ENCODE assay signal across 10 cellular contexts in the genomic region with DNA sequence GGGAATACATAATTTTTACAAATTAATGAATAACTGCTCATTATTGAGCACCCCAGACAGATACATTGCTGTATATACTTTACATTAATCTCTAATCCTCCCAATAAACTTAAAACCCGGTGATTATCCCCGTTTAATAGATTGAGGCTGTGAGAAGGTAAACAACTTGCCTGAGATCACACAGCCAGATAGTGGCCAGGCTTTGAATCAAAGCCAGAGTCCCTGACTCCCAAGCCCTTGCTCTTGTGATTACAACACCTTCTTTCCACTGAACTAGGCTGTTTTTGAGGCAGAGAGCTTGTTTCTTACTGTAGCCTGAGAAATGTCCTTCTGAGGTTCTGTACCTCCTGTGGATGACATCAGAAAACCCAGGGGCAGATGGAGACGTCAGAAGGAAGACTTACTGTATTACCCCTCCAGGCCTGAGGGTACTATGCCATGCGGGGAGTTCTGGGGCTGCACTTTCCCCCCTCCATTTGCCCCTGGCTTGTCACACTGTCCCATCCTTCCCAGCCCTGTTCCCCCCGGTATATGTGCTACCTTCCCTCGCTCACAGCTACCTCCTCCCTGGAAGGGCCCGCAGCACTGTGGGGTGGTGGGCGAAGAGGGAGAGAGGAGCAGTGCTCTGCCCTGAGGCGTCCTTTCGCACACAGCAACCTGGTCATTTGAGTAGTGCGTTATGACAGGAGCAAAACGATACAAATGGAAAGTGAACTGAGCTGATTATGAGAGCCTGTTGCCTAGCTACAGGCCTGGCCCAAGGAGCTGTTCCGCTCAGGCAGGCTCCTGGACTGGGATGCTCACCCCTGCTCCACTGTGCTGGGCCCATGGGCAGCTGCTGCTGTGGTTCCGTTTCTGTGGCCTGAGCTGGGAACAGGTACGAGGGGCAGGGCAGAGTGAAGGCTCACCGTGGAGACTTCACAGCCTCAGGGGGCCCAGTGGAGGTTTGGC. TPM values are rescaled to one million over a fixed set of nuclear protein-coding genes. Genes with fewer than 3 reads are reported as not detected.
A peak's percentile ranks its signal among the peaks of the same experiment; 100 is the strongest.
DNase-seq lines count a peak whose midpoint lies in the region; ATAC-seq and TF ChIP-seq lines count a peak whose summit lies in the region.
"Had no signal": no experiment of that assay in that cellular context is flagged by ENCODE, and none has a peak within 500 bp of the region (broad histone marks: within the 10 kb centered on the region; RNA-seq: fewer than 3 reads in every experiment).

No MANE protein-coding gene starts in this region.

- H3K27ac ChIP-seq in stomach: peak overlapping the region in 3 of 5 donors; percentile 35 to 48 (median 45)
- H3K27ac ChIP-seq: left lung, RWPE1 had no signal

- no peak overlapping the region for H3K4me3 Mint-ChIP-seq in activated CD8-positive, alpha-beta T cell treated with anti-CD3 and anti-CD28 coated beads, Interleukin-2, amount 10 ng/mL, durations not matched to agents 7 days and 5 days
- H3K4me3 Mint-ChIP-seq in activated CD8-positive, alpha-beta T cell treated with anti-CD3 and anti-CD28 coated beads for 36 hours: no peak overlapping the region

- H3K36me3 ChIP-seq in stomach: peaks cover 0 to 12% (median 2%) of the 10 kb centered on the region in 4 donors
- H3K36me3 ChIP-seq: left lung had no signal

- 66 to 73% (median 69%) methylated on average over 15 to 16 of the region's 16 CpGs for WGBS in stomach, 5 donors

- CTCF ChIA-PET in activated CD8-positive, alpha-beta T cell treated with anti-CD3 and anti-CD28 coated beads, Interleukin-2, amount 10 ng/mL, durations not matched to agents 7 days and 5 days (lab: Charles Lee): interaction anchor here (1.1 to 2.6 kb wide), 3 partner anchors 11 to 97 kb away, joined by 4 to 8 read pairs (median 5); no protein-coding TSS in a partner anchor
- CTCF ChIA-PET in activated CD8-positive, alpha-beta T cell treated with anti-CD3 and anti-CD28 coated beads for 36 hours (lab: Charles Lee): interaction anchor here (1.1 to 10.4 kb wide), 5 partner anchors 10 to 281 kb away, joined by 3 to 153 read pairs (median 6); a partner anchor contains a TSS

- no peak overlapping the region for H3K4me3 ChIP-seq in stomach
- H3K4me3 ChIP-seq: left lung had no signal

- no peak for TF ChIP-seq CTCF in activated CD8-positive, alpha-beta T cell treated with anti-CD3 and anti-CD28 coated beads for 36 hours (IDR thresholded peaks at IDR 0.05)
- no peak for TF ChIP-seq CTCF in stomach (IDR thresholded peaks at IDR 0.05)
- no peak for TF ChIP-seq CTCF in GM20000 (IDR thresholded peaks at IDR 0.05; ENCODE audit: extremely low read depth, missing control alignments)

- no peak for TF ChIP-seq EP300 in stomach (IDR thresholded peaks at IDR 0.05)

- peaks cover 8% of the 10 kb centered on the region for H3K27me3 Mint-ChIP-seq in activated CD8-positive, alpha-beta T cell treated with anti-CD3 and anti-CD28 coated beads, Interleukin-2, amount 10 ng/mL, durations not matched to agents 7 days and 5 days (ENCODE audit: low read depth)
- no peaks in the 10 kb centered on the region for H3K27me3 Mint-ChIP-seq in activated CD8-positive, alpha-beta T cell treated with anti-CD3 and anti-CD28 coated beads for 36 hours

- H3K27ac Mint-ChIP-seq in activated CD8-positive, alpha-beta T cell treated with anti-CD3 and anti-CD28 coated beads, Interleukin-2, amount 10 ng/mL, durations not matched to agents 7 days and 5 days: peak overlapping the region; percentile 60
- H3K27ac Mint-ChIP-seq in activated CD8-positive, alpha-beta T cell treated with anti-CD3 and anti-CD28 coated beads for 36 hours: no peak overlapping the region

- intact Hi-C loops in activated CD8-positive, alpha-beta T cell treated with anti-CD3 and anti-CD28 coated beads for 36 hours (cut with micrococcal nuclease): no loop called here
- intact Hi-C loops in stomach (cut with DNase I; ENCODE audit: low total_unique reads): no loop called here

- POLR2A ChIA-PET in activated CD8-positive, alpha-beta T cell treated with anti-CD3 and anti-CD28 coated beads, Interleukin-2, amount 10 ng/mL, durations not matched to agents 7 days and 5 days (lab: Charles Lee): no interaction called here
- POLR2A ChIA-PET in activated CD8-positive, alpha-beta T cell treated with anti-CD3 and anti-CD28 coated beads for 36 hours (lab: Charles Lee): interaction anchor here (1.7 kb wide), 1 partner anchor 238 kb away, joined by 3 read pairs; no protein-coding TSS in a partner anchor

- peaks cover 1% of the 10 kb centered on the region for H3K36me3 Mint-ChIP-seq in activated CD8-positive, alpha-beta T cell treated with anti-CD3 and anti-CD28 coated beads, Interleukin-2, amount 10 ng/mL, durations not matched to agents 7 days and 5 days (ENCODE audit: low read depth)
- peaks cover 3% of the 10 kb centered on the region for H3K36me3 Mint-ChIP-seq in activated CD8-positive, alpha-beta T cell treated with anti-CD3 and anti-CD28 coated beads for 36 hours (ENCODE audit: low read depth)

- H3K27me3 ChIP-seq in stomach: peaks cover 0 to 12% (median 10%) of the 10 kb centered on the region in 3 donors

- peaks cover 21% of the 10 kb centered on the region for H3K4me1 Mint-ChIP-seq in activated CD8-positive, alpha-beta T cell treated with anti-CD3 and anti-CD28 coated beads, Interleukin-2, amount 10 ng/mL, durations not matched to agents 7 days and 5 days (ENCODE audit: low read depth)
- H3K4me1 Mint-ChIP-seq in activated CD8-positive, alpha-beta T cell treated with anti-CD3 and anti-CD28 coated beads for 36 hours (ENCODE audit: low read depth): peaks cover 42% of the 10 kb centered on the region

- H3K9me3 ChIP-seq in stomach: no peaks in the 10 kb centered on the region
- H3K9me3 ChIP-seq: left lung had no signal

- no peak for DNase-seq in activated CD8-positive, alpha-beta T cell treated with anti-CD3 and anti-CD28 coated beads, Interleukin-2, amount 10 ng/mL, durations not matched to agents 7 days and 5 days
- no peak for DNase-seq in activated CD8-positive, alpha-beta T cell treated with anti-CD3 and anti-CD28 coated beads for 36 hours
- DNase-seq in OCI-M1 (lab: John Stamatoyannopoulos, UW) (peak; percentile 8), inferior parietal cortex (ENCODE audit: extremely low spot score) (peak; percentile 17), stomach (peak; percentile 59), GM20000 (ENCODE audit: low spot score) (no peak), D341Med (ENCODE audit: low spot score) (no peak), foreskin melanocyte (no peak)
- DNase-seq: left lung had no signal

- no peak for TF ChIP-seq POLR2A in stomach (IDR thresholded peaks at IDR 0.05)

- no peak for ATAC-seq in activated CD8-positive, alpha-beta T cell treated with anti-CD3 and anti-CD28 coated beads, Interleukin-2, amount 10 ng/mL, durations not matched to agents 7 days and 5 days
- ATAC-seq in activated CD8-positive, alpha-beta T cell treated with anti-CD3 and anti-CD28 coated beads for 36 hours: no peak
- ATAC-seq: left lung had no signal

- no peaks in the 10 kb centered on the region for H3K9me3 Mint-ChIP-seq in activated CD8-positive, alpha-beta T cell treated with anti-CD3 and anti-CD28 coated beads, Interleukin-2, amount 10 ng/mL, durations not matched to agents 7 days and 5 days (ENCODE audit: insufficient read depth)
- H3K9me3 Mint-ChIP-seq in activated CD8-positive, alpha-beta T cell treated with anti-CD3 and anti-CD28 coated beads for 36 hours: no peaks in the 10 kb centered on the region

- peaks cover 36 to 54% (median 50%) of the 10 kb centered on the region in 4 donors for H3K4me1 ChIP-seq in stomach

RNA-seq across cellular contexts. Expression of a gene that starts 4.6 kb away (rescaled TPM):
- 1 to 10 TPM; 7.5 to 8.3 TPM for total RNA-seq in activated CD8-positive, alpha-beta T cell treated with anti-CD3 and anti-CD28 coated beads, Interleukin-2, amount 10 ng/mL, durations not matched to agents 7 days and 5 days
- total RNA-seq in activated CD8-positive, alpha-beta T cell treated with anti-CD3 and anti-CD28 coated beads for 36 hours: 10 to 100 TPM; 10.7 to 12.2 TPM
- 10 to 100 TPM in 1 of 5 donors, 1 to 10 TPM in 4; 1.2 to 16.5 (median 6.5) TPM for total RNA-seq in stomach
- polyA plus RNA-seq in stomach: 1 to 10 TPM; 1.1 to 2.8 (median 2.5) TPM

Comparison
In these comparisons a context has a peak if more than half of its experiments do, and no peak if none do; other contexts are left out.
1. DNase-seq: peak in OCI-M1 (single experiment), inferior parietal cortex (single experiment) and stomach (single experiment); none in activated CD8-positive, alpha-beta T cell treated with anti-CD3 and anti-CD28 coated beads, Interleukin-2, amount 10 ng/mL, durations not matched to agents 7 days and 5 days (single experiment), activated CD8-positive, alpha-beta T cell treated with anti-CD3 and anti-CD28 coated beads for 36 hours (single experiment), GM20000 (single experiment), D341Med (single experiment) and foreskin melanocyte (single experiment).